Comparison of ENCODE assay signal across 15 cellular contexts in the genomic region with DNA sequence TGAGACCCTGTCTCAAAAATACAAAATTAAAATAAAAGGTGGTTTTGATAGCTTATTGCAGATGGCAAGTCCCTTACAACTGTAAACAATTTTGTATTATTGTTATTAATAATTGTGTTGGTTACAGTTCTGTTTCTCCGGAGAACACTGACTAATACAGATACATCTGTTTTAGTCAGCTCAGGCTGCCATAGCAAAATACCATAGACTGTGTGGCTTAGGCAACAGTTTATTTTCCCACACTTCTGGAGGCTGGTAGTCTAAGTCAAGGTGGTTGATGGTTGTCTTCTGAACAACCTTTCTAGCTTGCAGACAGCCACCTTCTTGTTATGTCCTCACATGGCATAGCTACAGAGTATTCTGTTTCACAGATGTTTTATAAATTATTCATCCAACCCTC. TPM values are rescaled to one million over a fixed set of nuclear protein-coding genes. Genes with fewer than 3 reads are reported as not detected.
DNase-seq lines count a peak whose midpoint lies in the region; ATAC-seq lines count a peak whose summit lies in the region.
"Had no signal": no experiment of that assay in that cellular context is flagged by ENCODE, and none has a peak within 500 bp of the region (broad histone marks: within the 10 kb centered on the region; RNA-seq: fewer than 3 reads in every experiment).

No MANE protein-coding gene starts in this region.

- H3K4me3 Mint-ChIP-seq in activated naive CD4-positive, alpha-beta T cell treated with anti-CD3 and anti-CD28 coated beads, Interleukin-2, amount 10 ng/mL, durations not matched to agents 7 days and 5 days, result no peak overlapping the region

- H3K36me3 Mint-ChIP-seq in activated naive CD4-positive, alpha-beta T cell treated with anti-CD3 and anti-CD28 coated beads, Interleukin-2, amount 50 U/mL, for 72 hours, result peaks cover 23 to 70% of the 10 kb centered on the region in 2 donors
- H3K36me3 Mint-ChIP-seq in activated naive CD4-positive, alpha-beta T cell treated with anti-CD3 and anti-CD28 coated beads, Interleukin-2, amount 10 ng/mL, durations not matched to agents 7 days and 5 days, result peaks cover 20% of the 10 kb centered on the region

- peak; percentile 80 to 99 for ATAC-seq in activated naive CD4-positive, alpha-beta T cell treated with anti-CD3 and anti-CD28 coated beads, Interleukin-2, amount 50 U/mL, for 72 hours
- ATAC-seq in HG02588 (IDR thresholded peaks at IDR 0.05; ENCODE audit: unreplicated experiment), result peak; percentile 75
- peak; percentile 78 for ATAC-seq in HG03439 (IDR thresholded peaks at IDR 0.05; ENCODE audit: unreplicated experiment)
- ATAC-seq in stimulated activated naive CD8-positive, alpha-beta T cell treated with anti-CD3 and anti-CD28 coated beads, Interleukin-15, Interleukin-2, amounts not matched to agents 100 U/mL and 50 U/mL, for 24 hours, result peak; percentile 64
- ATAC-seq: lower lobe of right lung had no signal

- H3K4me1 Mint-ChIP-seq in activated naive CD4-positive, alpha-beta T cell treated with anti-CD3 and anti-CD28 coated beads, Interleukin-2, amount 10 ng/mL, durations not matched to agents 7 days and 5 days, result peaks cover 5% of the 10 kb centered on the region

- DNase-seq in activated naive CD4-positive, alpha-beta T cell treated with anti-CD3 and anti-CD28 coated beads, Interleukin-2, amount 50 U/mL, for 72 hours (ENCODE audit: low spot score in 2 of 2), result no peak
- DNase-seq in activated naive CD4-positive, alpha-beta T cell treated with anti-CD3 and anti-CD28 coated beads, Interleukin-2, amount 10 ng/mL, durations not matched to agents 7 days and 5 days, result no peak
- DNase-seq in stimulated activated naive CD8-positive, alpha-beta T cell treated with anti-CD3 and anti-CD28 coated beads, Interleukin-15, Interleukin-2, amounts not matched to agents 100 U/mL and 50 U/mL, for 24 hours, result no peak
- no peak for DNase-seq in medulla oblongata (ENCODE audit: extremely low spot score)
- no peak for DNase-seq in EL
- DNase-seq in dermis blood vessel endothelial cell, result no peak
- DNase-seq: activated CD4-positive, alpha-beta T cell treated with anti-CD3 and anti-CD28 coated beads for 4 hours; amniotic stem cell; DMS79 treated with DMSO at 0.1 percent for 48 hours; effector CD8-positive, alpha-beta T cell; lower lobe of right lung; NCI-H1417 treated with DMSO at 0.1 percent for 48 hours; NCI-H748 treated with DMSO at 0.1 percent for 48 hours had no signal

- H3K27me3 Mint-ChIP-seq in activated naive CD4-positive, alpha-beta T cell treated with anti-CD3 and anti-CD28 coated beads, Interleukin-2, amount 10 ng/mL, durations not matched to agents 7 days and 5 days, result peaks cover 7% of the 10 kb centered on the region

- peaks cover 18 to 52% of the 10 kb centered on the region in 2 donors for H3K9me3 Mint-ChIP-seq in activated naive CD4-positive, alpha-beta T cell treated with anti-CD3 and anti-CD28 coated beads, Interleukin-2, amount 50 U/mL, for 72 hours
- H3K9me3 Mint-ChIP-seq in activated naive CD4-positive, alpha-beta T cell treated with anti-CD3 and anti-CD28 coated beads, Interleukin-2, amount 10 ng/mL, durations not matched to agents 7 days and 5 days, result peaks cover 37% of the 10 kb centered on the region

- H3K27ac Mint-ChIP-seq in activated naive CD4-positive, alpha-beta T cell treated with anti-CD3 and anti-CD28 coated beads, Interleukin-2, amount 50 U/mL, for 72 hours, result peak overlapping the region in 1 of 2 donors; percentile 91
- no peak overlapping the region for H3K27ac Mint-ChIP-seq in activated naive CD4-positive, alpha-beta T cell treated with anti-CD3 and anti-CD28 coated beads, Interleukin-2, amount 10 ng/mL, durations not matched to agents 7 days and 5 days

- CTCF ChIA-PET in activated naive CD4-positive, alpha-beta T cell treated with anti-CD3 and anti-CD28 coated beads, Interleukin-2, amount 10 ng/mL, durations not matched to agents 7 days and 5 days (lab: Charles Lee), result interaction anchor here (1.0 to 2.6 kb wide), 5 partner anchors 10 to 208 kb away, joined by 3 to 7 read pairs (median 5); no protein-coding TSS in a partner anchor

RNA-seq across cellular contexts. Expression of a gene that starts 14.2 kb away (rescaled TPM):
- 100 to 1,000 TPM; 103 to 106 TPM for total RNA-seq in activated naive CD4-positive, alpha-beta T cell treated with anti-CD3 and anti-CD28 coated beads, Interleukin-2, amount 50 U/mL, for 72 hours
- total RNA-seq in dermis blood vessel endothelial cell, result under 0.01 and 0.14 TPM in 2 replicates

Comparison
In these comparisons a context has a peak if more than half of its experiments do, and no peak if none do; other contexts are left out.
1. RNA of a gene that starts 14.2 kb away (total RNA-seq): 103 to 106 TPM in activated naive CD4-positive, alpha-beta T cell treated with anti-CD3 and anti-CD28 coated beads, Interleukin-2, amount 50 U/mL, for 72 hours; under 0.01 to 0.14 TPM in dermis blood vessel endothelial cell; every median in the first group is over 10 times any median in the second.
2. Peak in every context shown above with its lines, with median percentiles within 50 percentile points of each other: ATAC-seq.